In genomic region chr11:252666-253065, GRCh38 we compare ENCODE assay signal across 29 cellular contexts. TPM values are rescaled to one million over a fixed set of nuclear protein-coding genes. Genes with fewer than 3 reads are reported as not detected.
"Had no signal": no experiment of that assay in that cellular context is flagged by ENCODE, and none has a peak within 500 bp of the region (broad histone marks: within the 10 kb centered on the region; RNA-seq: fewer than 3 reads in every experiment).

No MANE protein-coding gene starts in this region.

- H3K9me3 ChIP-seq: gastrocnemius medialis, neutrophil, ovary, right lobe of liver, stomach, thyroid gland, upper lobe of right lung had no signal

- H3K27me3 Mint-ChIP-seq: activated B cell treated with CpG ODN at 0.5 μM for 24 hours; activated CD8-positive, alpha-beta T cell treated with anti-CD3 and anti-CD28 coated beads for 36 hours; activated T-helper 17 cell treated with anti-CD3 and anti-CD28 coated beads, Interleukin-2, amount 50 U/mL, for 72 hours; central memory CD8-positive, alpha-beta T cell; naive B cell; progenitor cell of endocrine pancreas; stimulated activated naive B cell treated with anti-CD40 and anti-IgM and Interleukin-4, amounts not matched to agents 10 μg/mL and 1 μg/mL and 100 μg/mL, for 72 hours had no signal

- H3K36me3 ChIP-seq: ovary had no signal

- H3K4me3 ChIP-seq: gastrocnemius medialis, hepatocyte, ovary, right lobe of liver, stomach, thyroid gland, upper lobe of right lung had no signal

- H3K27me3 ChIP-seq: gastrocnemius medialis, hepatocyte, neutrophil, ovary, right lobe of liver, stomach, thyroid gland, upper lobe of right lung had no signal

- DNase-seq: activated B cell treated with CpG ODN at 0.5 μM for 24 hours; activated CD4-positive, alpha-beta T cell treated with anti-CD3 and anti-CD28 coated beads, Interleukin-2, amount 50 U/mL, for 1 hour; activated CD8-positive, alpha-beta T cell treated with anti-CD3 and anti-CD28 coated beads for 36 hours; activated naive CD4-positive, alpha-beta T cell; activated T-cell treated with anti-CD3 and anti-CD28 coated beads, Interleukin-2, amount 50 U/mL, for 4 hours; gastrocnemius medialis; islet precursor cell; naive B cell; nephron progenitor cell; ovary; right lobe of liver; stimulated activated CD4-positive, alpha-beta T cell treated with anti-CD3 and anti-CD28 coated beads, Interleukin-4, amount 100 ng/mL, for 1 hour; stimulated activated naive B cell treated with anti-CD40 and anti-IgM and Interleukin-4, amounts not matched to agents 10 μg/mL and 1 μg/mL and 100 μg/mL, for 72 hours; stomach; thyroid gland; upper lobe of right lung had no signal

- H3K4me3 Mint-ChIP-seq: activated B cell treated with CpG ODN at 0.5 μM for 24 hours; activated CD8-positive, alpha-beta T cell treated with anti-CD3 and anti-CD28 coated beads for 36 hours; activated T-cell treated with anti-CD3 and anti-CD28 coated beads, Interleukin-2, amount 50 U/mL, for 4 hours; activated T-helper 17 cell treated with anti-CD3 and anti-CD28 coated beads, Interleukin-2, amount 50 U/mL, for 72 hours; central memory CD8-positive, alpha-beta T cell; dendritic cell treated with granulocyte-macrophage colony-stimulating factor and Interleukin-4, amounts not matched to agents 40 ng/mL and 50 ng/mL, for 4 days; mesothelial cell of epicardium; naive B cell; nephron progenitor cell; stimulated activated naive B cell treated with anti-CD40 and anti-IgM and Interleukin-4, amounts not matched to agents 10 μg/mL and 1 μg/mL and 100 μg/mL, for 72 hours; T-helper 2 cell treated with Interferon-gamma antibody and Interleukin-4, amounts not matched to agents 5 μg/mL and 100 μg/mL, for 36 hours had no signal

- H3K4me1 ChIP-seq: gastrocnemius medialis, right lobe of liver, thyroid gland, upper lobe of right lung had no signal

- ATAC-seq: activated CD8-positive, alpha-beta T cell treated with anti-CD3 and anti-CD28 coated beads for 36 hours; activated naive CD4-positive, alpha-beta T cell treated with anti-CD3 and anti-CD28 coated beads, Interleukin-2, amount 50 U/mL, for 72 hours; activated T-cell treated with anti-CD3 and anti-CD28 coated beads, Interleukin-2, amount 50 U/mL, for 4 hours; activated T-helper 17 cell treated with anti-CD3 and anti-CD28 coated beads, Interleukin-2, amount 50 U/mL, for 72 hours; gastrocnemius medialis; stimulated activated naive B cell treated with anti-CD40 and anti-IgM and Interleukin-4, amounts not matched to agents 10 μg/mL and 1 μg/mL and 100 μg/mL, for 72 hours; upper lobe of right lung had no signal

- H3K27ac Mint-ChIP-seq: activated B cell treated with CpG ODN at 0.5 μM for 24 hours; activated CD8-positive, alpha-beta T cell treated with anti-CD3 and anti-CD28 coated beads for 36 hours; activated T-helper 17 cell treated with anti-CD3 and anti-CD28 coated beads, Interleukin-2, amount 50 U/mL, for 72 hours; dendritic cell treated with granulocyte-macrophage colony-stimulating factor and Interleukin-4, amounts not matched to agents 40 ng/mL and 50 ng/mL, for 4 days; mesothelial cell of epicardium; nephron progenitor cell; progenitor cell of endocrine pancreas; stimulated activated naive B cell treated with anti-CD40 and anti-IgM and Interleukin-4, amounts not matched to agents 10 μg/mL and 1 μg/mL and 100 μg/mL, for 72 hours had no signal

- H3K27ac ChIP-seq: epithelial cell of prostate, gastrocnemius medialis, hepatocyte, ovary, right lobe of liver, stomach, thyroid gland, upper lobe of right lung had no signal

- H3K4me1 Mint-ChIP-seq: mesothelial cell of epicardium had no signal

- H3K9me3 Mint-ChIP-seq: activated B cell treated with CpG ODN at 0.5 μM for 24 hours; activated CD8-positive, alpha-beta T cell treated with anti-CD3 and anti-CD28 coated beads for 36 hours; activated naive CD4-positive, alpha-beta T cell treated with anti-CD3 and anti-CD28 coated beads, Interleukin-2, amount 50 U/mL, for 72 hours; activated T-cell treated with anti-CD3 and anti-CD28 coated beads, Interleukin-2, amount 50 U/mL, for 4 hours; activated T-helper 17 cell treated with anti-CD3 and anti-CD28 coated beads, Interleukin-2, amount 50 U/mL, for 72 hours; central memory CD8-positive, alpha-beta T cell; dendritic cell treated with granulocyte-macrophage colony-stimulating factor and Interleukin-4, amounts not matched to agents 40 ng/mL and 50 ng/mL, for 4 days; mesothelial cell of epicardium; naive B cell; nephron progenitor cell; T-helper 2 cell treated with Interferon-gamma antibody and Interleukin-4, amounts not matched to agents 5 μg/mL and 100 μg/mL, for 36 hours had no signal

RNA-seq across cellular contexts. Expression of gene NLRP6, which starts 25.5 kb away (rescaled TPM):
- total RNA-seq: bronchial epithelial cell, hepatocyte, mesothelial cell of epicardium, progenitor cell of endocrine pancreas, renal cortical epithelial cell, skeletal muscle tissue had no signal
